In genomic region chr20:53609501-53610445, GRCh38 we compare ENCODE assay signal across 7 cellular contexts. TPM values are rescaled to one million over a fixed set of nuclear protein-coding genes. Genes with fewer than 3 reads are reported as not detected.
A peak's percentile ranks its signal among the peaks of the same experiment; 100 is the strongest.
DNase-seq lines count a peak whose midpoint lies in the region; ATAC-seq and TF ChIP-seq lines count a peak whose summit lies in the region.

No MANE protein-coding gene starts in this region.

- peak overlapping the region; percentile 8 to 44 (median 29) for H3K27ac ChIP-seq in thyroid gland

- BruUV-seq in Calu3 (replicated peaks; lab: Mats Ljungman, UMichigan), result no TSS peak

- no peak for TF ChIP-seq POLR2A in thyroid gland (IDR thresholded peaks at IDR 0.05)

- H3K27ac Mint-ChIP-seq in dendritic cell treated with granulocyte-macrophage colony-stimulating factor and Interleukin-4, amounts not matched to agents 40 ng/mL and 50 ng/mL, for 4 days, result peak overlapping the region; percentile 93
- peak overlapping the region; percentile 53 for H3K27ac Mint-ChIP-seq in neural crest cell (ENCODE audit: unreplicated experiment)
- no peak overlapping the region for H3K27ac Mint-ChIP-seq in Calu3 (ENCODE audit: unreplicated experiment)

- intact Hi-C loops in dendritic cell treated with granulocyte-macrophage colony-stimulating factor and Interleukin-4, amounts not matched to agents 40 ng/mL and 50 ng/mL, for 4 days (cut with micrococcal nuclease), result no loop called here
- intact Hi-C loops in thyroid gland (cut with DNase I), result no loop called here
- intact Hi-C loops in Calu3 (cut with micrococcal nuclease; ENCODE audit: unreplicated experiment), result no loop called here

- CTCF ChIA-PET in Calu3 (lab: Charles Lee), result interaction anchor here (0.7 kb wide), 1 partner anchor 15 kb away, joined by 3 read pairs; no protein-coding TSS in a partner anchor

- H3K27me3 ChIP-seq in thyroid gland, result no peaks in the 10 kb centered on the region

- WGBS in thyroid gland, 2 donors, result 65 to 74% methylated on average over 15 of the region's 15 CpGs

- H3K27me3 Mint-ChIP-seq in dendritic cell treated with granulocyte-macrophage colony-stimulating factor and Interleukin-4, amounts not matched to agents 40 ng/mL and 50 ng/mL, for 4 days, result no peaks in the 10 kb centered on the region
- no peaks in the 10 kb centered on the region for H3K27me3 Mint-ChIP-seq in neural crest cell (ENCODE audit: low read depth)
- no peaks in the 10 kb centered on the region for H3K27me3 Mint-ChIP-seq in Calu3 (ENCODE audit: unreplicated experiment)

- peak; percentile 85 for DNase-seq in NCI-H1105 treated with DMSO at 0.1 percent for 48 hours (lab: John Stamatoyannopoulos, UW)
- peak in 3 of 4 experiments; percentile 24 to 48 (median 33) for DNase-seq in activated CD4-positive, CD25-positive, alpha-beta regulatory T cell (lab: John Stamatoyannopoulos, UW)
- DNase-seq in neural crest cell (ENCODE audit: low read depth, low spot score), result no peak
- DNase-seq in thyroid gland, result no peak
- no peak for DNase-seq in Calu3

- no peaks in the 10 kb centered on the region for H3K9me3 ChIP-seq in thyroid gland

- peak; percentile 40 for ATAC-seq in GM21381 (IDR thresholded peaks at IDR 0.05; ENCODE audit: unreplicated experiment)

- no peaks in the 10 kb centered on the region for H3K36me3 ChIP-seq in thyroid gland

- TF ChIP-seq CTCF in neural crest cell (conservative IDR thresholded peaks at IDR 0.05), result no peak
- TF ChIP-seq CTCF in thyroid gland (IDR thresholded peaks at IDR 0.05), result no peak
- TF ChIP-seq CTCF in Calu3 (IDR thresholded peaks at IDR 0.05; ENCODE audit: unreplicated experiment), result no peak

- H3K9me3 Mint-ChIP-seq in dendritic cell treated with granulocyte-macrophage colony-stimulating factor and Interleukin-4, amounts not matched to agents 40 ng/mL and 50 ng/mL, for 4 days, result no peaks in the 10 kb centered on the region
- H3K9me3 Mint-ChIP-seq in neural crest cell, result no peaks in the 10 kb centered on the region
- H3K9me3 Mint-ChIP-seq in Calu3 (ENCODE audit: low read depth, unreplicated experiment), result no peaks in the 10 kb centered on the region

- H3K4me3 Mint-ChIP-seq in dendritic cell treated with granulocyte-macrophage colony-stimulating factor and Interleukin-4, amounts not matched to agents 40 ng/mL and 50 ng/mL, for 4 days, result peak overlapping the region; percentile 55
- H3K4me3 Mint-ChIP-seq in neural crest cell (no peak overlapping the region), Calu3 (ENCODE audit: low read depth, unreplicated experiment) (no peak overlapping the region)

- H3K4me1 Mint-ChIP-seq in dendritic cell treated with granulocyte-macrophage colony-stimulating factor and Interleukin-4, amounts not matched to agents 40 ng/mL and 50 ng/mL, for 4 days (ENCODE audit: low read depth), result peaks cover 19% of the 10 kb centered on the region
- H3K4me1 Mint-ChIP-seq in neural crest cell (peaks cover 24% of the 10 kb centered on the region), Calu3 (ENCODE audit: low read depth, unreplicated experiment) (peaks cover 33% of the 10 kb centered on the region)

- H3K4me1 ChIP-seq in thyroid gland, result peaks cover 0 to 11% of the 10 kb centered on the region in 2 donors

- H3K4me3 ChIP-seq in thyroid gland (replicated peaks in 1 of 3), result no peak overlapping the region

- no peaks in the 10 kb centered on the region for H3K36me3 Mint-ChIP-seq in dendritic cell treated with granulocyte-macrophage colony-stimulating factor and Interleukin-4, amounts not matched to agents 40 ng/mL and 50 ng/mL, for 4 days (ENCODE audit: low read depth)
- H3K36me3 Mint-ChIP-seq in neural crest cell (ENCODE audit: low read depth), result no peaks in the 10 kb centered on the region
- peaks cover 4% of the 10 kb centered on the region for H3K36me3 Mint-ChIP-seq in Calu3 (ENCODE audit: insufficient read depth, unreplicated experiment)

RNA-seq across cellular contexts. Expression of gene ZNF217, which starts 16.1 kb away (rescaled TPM):
- 32.0 and 35.5 TPM in 2 replicates for total RNA-seq in neural crest cell
- 10 to 100 TPM; 18.0 to 42.8 (median 27.8) TPM for total RNA-seq in thyroid gland
- 87.3 and 95.6 TPM in 2 replicates for total RNA-seq in Calu3 (2022)

Comparison
In these comparisons a context has a peak if more than half of its experiments do, and no peak if none do; other contexts are left out.
1. DNase-seq: peak in NCI-H1105 treated with DMSO at 0.1 percent for 48 hours (single experiment) and activated CD4-positive, CD25-positive, alpha-beta regulatory T cell (3 of 4); none in neural crest cell (single experiment), thyroid gland (0 of 2) and Calu3 (single experiment).